Comparison of ENCODE assay signal across 1 cellular context in the genomic region with DNA sequence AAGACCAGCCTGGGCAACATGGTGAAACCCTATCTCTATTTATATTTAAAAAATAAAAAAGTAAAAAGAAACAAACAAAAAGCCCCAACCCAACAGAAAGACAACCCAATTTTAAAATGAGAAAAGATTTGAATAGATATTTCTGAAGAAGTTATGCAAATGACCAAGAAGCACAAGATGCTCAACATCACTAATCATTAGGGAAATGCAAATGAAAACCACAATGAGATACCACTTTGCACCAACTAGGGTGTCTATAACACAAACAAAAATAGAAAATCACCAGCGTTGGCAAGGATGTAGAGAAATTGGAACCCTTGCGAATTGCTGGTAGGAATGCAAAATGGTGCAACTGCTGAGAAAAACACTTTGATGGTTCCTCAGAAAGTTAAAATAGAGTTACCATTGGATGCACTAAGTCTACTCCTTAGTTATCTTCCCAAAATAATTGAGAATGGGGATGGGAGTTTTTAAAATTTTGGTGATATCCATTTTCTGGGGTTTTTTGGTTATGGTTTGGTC.
TF ChIP-seq lines count a peak whose summit lies in the region.

No MANE protein-coding gene starts in this region.

TF ChIP-seq in GM12878, 131 proteins besides CTCF, POLR2A, EP300 and RAD21 (continued from another document):
- TF ChIP-seq, protein P1, sequence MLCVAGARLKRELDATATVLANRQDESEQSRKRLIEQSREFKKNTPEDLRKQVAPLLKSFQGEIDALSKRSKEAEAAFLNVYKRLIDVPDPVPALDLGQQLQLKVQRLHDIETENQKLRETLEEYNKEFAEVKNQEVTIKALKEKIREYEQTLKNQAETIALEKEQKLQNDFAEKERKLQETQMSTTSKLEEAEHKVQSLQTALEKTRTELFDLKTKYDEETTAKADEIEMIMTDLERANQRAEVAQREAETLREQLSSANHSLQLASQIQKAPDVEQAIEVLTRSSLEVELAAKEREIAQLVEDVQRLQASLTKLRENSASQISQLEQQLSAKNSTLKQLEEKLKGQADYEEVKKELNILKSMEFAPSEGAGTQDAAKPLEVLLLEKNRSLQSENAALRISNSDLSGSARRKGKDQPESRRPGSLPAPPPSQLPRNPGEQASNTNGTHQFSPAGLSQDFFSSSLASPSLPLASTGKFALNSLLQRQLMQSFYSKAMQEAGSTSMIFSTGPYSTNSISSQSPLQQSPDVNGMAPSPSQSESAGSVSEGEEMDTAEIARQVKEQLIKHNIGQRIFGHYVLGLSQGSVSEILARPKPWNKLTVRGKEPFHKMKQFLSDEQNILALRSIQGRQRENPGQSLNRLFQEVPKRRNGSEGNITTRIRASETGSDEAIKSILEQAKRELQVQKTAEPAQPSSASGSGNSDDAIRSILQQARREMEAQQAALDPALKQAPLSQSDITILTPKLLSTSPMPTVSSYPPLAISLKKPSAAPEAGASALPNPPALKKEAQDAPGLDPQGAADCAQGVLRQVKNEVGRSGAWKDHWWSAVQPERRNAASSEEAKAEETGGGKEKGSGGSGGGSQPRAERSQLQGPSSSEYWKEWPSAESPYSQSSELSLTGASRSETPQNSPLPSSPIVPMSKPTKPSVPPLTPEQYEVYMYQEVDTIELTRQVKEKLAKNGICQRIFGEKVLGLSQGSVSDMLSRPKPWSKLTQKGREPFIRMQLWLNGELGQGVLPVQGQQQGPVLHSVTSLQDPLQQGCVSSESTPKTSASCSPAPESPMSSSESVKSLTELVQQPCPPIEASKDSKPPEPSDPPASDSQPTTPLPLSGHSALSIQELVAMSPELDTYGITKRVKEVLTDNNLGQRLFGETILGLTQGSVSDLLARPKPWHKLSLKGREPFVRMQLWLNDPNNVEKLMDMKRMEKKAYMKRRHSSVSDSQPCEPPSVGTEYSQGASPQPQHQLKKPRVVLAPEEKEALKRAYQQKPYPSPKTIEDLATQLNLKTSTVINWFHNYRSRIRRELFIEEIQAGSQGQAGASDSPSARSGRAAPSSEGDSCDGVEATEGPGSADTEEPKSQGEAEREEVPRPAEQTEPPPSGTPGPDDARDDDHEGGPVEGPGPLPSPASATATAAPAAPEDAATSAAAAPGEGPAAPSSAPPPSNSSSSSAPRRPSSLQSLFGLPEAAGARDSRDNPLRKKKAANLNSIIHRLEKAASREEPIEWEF (IDR thresholded peaks at IDR 0.05; ENCODE audit: insufficient replicate concordance, low read depth, low read length) = no peak
- TF ChIP-seq CHD4 (IDR thresholded peaks at IDR 0.05) (no peak), ZNF274 (IDR thresholded peaks at IDR 0.05; ENCODE audit: insufficient read depth, insufficient read length) (no peak), MXI1 (IDR thresholded peaks at IDR 0.05; ENCODE audit: low read depth, low read length) (no peak)
- TF ChIP-seq, protein P2, sequence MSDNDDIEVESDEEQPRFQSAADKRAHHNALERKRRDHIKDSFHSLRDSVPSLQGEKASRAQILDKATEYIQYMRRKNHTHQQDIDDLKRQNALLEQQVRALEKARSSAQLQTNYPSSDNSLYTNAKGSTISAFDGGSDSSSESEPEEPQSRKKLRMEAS (IDR thresholded peaks at IDR 0.05; ENCODE audit: low read depth, low read length) = no peak
